In the genomic region with DNA sequence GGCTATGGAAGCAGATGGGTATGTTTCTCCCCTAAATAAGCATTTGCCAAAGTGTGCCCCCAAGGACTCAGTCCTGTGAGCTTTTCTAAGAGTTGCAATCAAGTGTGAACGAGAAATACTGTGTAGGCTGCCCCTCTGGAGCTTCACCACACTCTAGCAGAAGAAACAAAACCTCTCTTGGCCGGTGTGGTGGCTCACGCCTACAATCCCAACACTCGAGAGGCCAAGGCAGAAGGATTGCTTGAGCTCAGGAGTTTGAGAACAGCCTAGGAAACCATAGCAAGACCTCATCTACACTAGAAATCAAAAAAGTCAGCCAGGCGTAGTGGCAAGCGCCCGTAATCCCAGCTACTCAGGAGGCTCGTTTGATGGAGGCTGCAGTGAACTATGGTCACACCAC, we compare ENCODE assay signal across 18 cellular contexts. TPM values are rescaled to one million over a fixed set of nuclear protein-coding genes. Genes with fewer than 3 reads are reported as not detected.
DNase-seq lines count a peak whose midpoint lies in the region; ATAC-seq and TF ChIP-seq lines count a peak whose summit lies in the region.
"Had no signal": no experiment of that assay in that cellular context is flagged by ENCODE, and none has a peak within 500 bp of the region (broad histone marks: within the 10 kb centered on the region; RNA-seq: fewer than 3 reads in every experiment).

No MANE protein-coding gene starts in this region.

- POLR2A ChIA-PET in PC-3 (lab: Charles Lee; ENCODE audit: unreplicated experiment) = no interaction called here

- H3K27ac Mint-ChIP-seq in CD4-positive, CD25-positive, alpha-beta regulatory T cell = peak overlapping the region in 2 of 3 donors; percentile 27 to 95

- BruUV-seq in PC-3 (replicated peaks; lab: Mats Ljungman, UMichigan) = no TSS peak

- CTCF ChIA-PET in PC-3 (lab: Charles Lee) = no interaction called here

- intact Hi-C loops in PC-3 (cut with micrococcal nuclease) = loop anchor here (2.0 kb wide), 1 partner anchor 61 kb away; no protein-coding TSS in a partner anchor
- intact Hi-C loops in uterus (cut with DNase I; ENCODE audit: low total_unique reads) = no loop called here

- H3K79me2 ChIP-seq in PC-3 (ENCODE audit: low read length) (peaks cover 99% of the 10 kb centered on the region), smooth muscle cell (ENCODE audit: low read depth) (peaks cover 88% of the 10 kb centered on the region)

- H3K36me3 ChIP-seq in CD4-positive, CD25-positive, alpha-beta regulatory T cell (ENCODE audit: control insufficient read depth, insufficient read depth, low read length) = no peaks in the 10 kb centered on the region
- peaks cover 4% of the 10 kb centered on the region; the same call in 1 of the 2 replicates for H3K36me3 ChIP-seq in PC-3 (ENCODE audit: low read depth, low read length)
- peaks cover 0 to 3% of the 10 kb centered on the region in 2 donors for H3K36me3 ChIP-seq in esophagus (ENCODE audit: control insufficient read depth in 2 of 2, insufficient read depth in 2 of 2, low read length in 1 of 2)
- no peaks in the 10 kb centered on the region for H3K36me3 ChIP-seq in smooth muscle cell (ENCODE audit: low read depth)
- no peaks in the 10 kb centered on the region for H3K36me3 ChIP-seq in uterus
- H3K36me3 ChIP-seq: HAP-1 had no signal

- H3K9ac ChIP-seq in PC-3 (ENCODE audit: low read length) (peak overlapping the region; percentile 74), smooth muscle cell (ENCODE audit: low read depth) (peak overlapping the region; percentile 77)

- H3K4me1 Mint-ChIP-seq in CD4-positive, CD25-positive, alpha-beta regulatory T cell = peaks cover 38 to 93% (median 65%) of the 10 kb centered on the region in 4 donors

- no peak for ATAC-seq in CD4-positive, CD25-positive, alpha-beta regulatory T cell (ENCODE audit: low read depth in 2 of 2)
- ATAC-seq in PC-3 (no peak), HG03045 (IDR thresholded peaks at IDR 0.05; ENCODE audit: unreplicated experiment) (no peak), GM21717 (IDR thresholded peaks at IDR 0.05; ENCODE audit: unreplicated experiment) (no peak)
- ATAC-seq: stimulated activated memory B cell treated with anti-CD40 and anti-IgM and Interleukin-4, amounts not matched to agents 10 μg/mL and 1 μg/mL and 100 μg/mL, for 72 hours had no signal

- TF ChIP-seq CTCF in PC-3 (conservative IDR thresholded peaks at IDR 0.05; ENCODE audit: low read depth, low read length) (no peak), smooth muscle cell (IDR thresholded peaks at IDR 0.05; ENCODE audit: borderline replicate concordance, insufficient read depth, poor library complexity, severe bottlenecking) (no peak), uterus (IDR thresholded peaks at IDR 0.05) (no peak)

- peaks cover 45% of the 10 kb centered on the region for H4K20me1 ChIP-seq in PC-3 (ENCODE audit: low read length)
- peaks cover 98% of the 10 kb centered on the region for H4K20me1 ChIP-seq in smooth muscle cell (ENCODE audit: low read depth)

- H3K9me3 ChIP-seq in CD4-positive, CD25-positive, alpha-beta regulatory T cell (ENCODE audit: control insufficient read depth in 2 of 2, low read length in 2 of 2) = no peaks in the 10 kb centered on the region
- H3K9me3 ChIP-seq in PC-3 (ENCODE audit: low read length) (no peaks in the 10 kb centered on the region), esophagus (ENCODE audit: control insufficient read depth in 2 of 2, insufficient read depth in 1 of 2, low read depth in 1 of 2, low read length in 1 of 2) (no peaks in the 10 kb centered on the region), smooth muscle cell (replicated peaks; ENCODE audit: low read depth) (no peaks in the 10 kb centered on the region), uterus (no peaks in the 10 kb centered on the region)
- H3K9me3 ChIP-seq: HAP-1 had no signal

- no peak overlapping the region for H3K4me3 Mint-ChIP-seq in CD4-positive, CD25-positive, alpha-beta regulatory T cell

- H3F3A ChIP-seq in PC-3 (ENCODE audit: low read length, unreplicated experiment) (peaks cover 15% of the 10 kb centered on the region), smooth muscle cell (ENCODE audit: low read depth) (peaks cover 29% of the 10 kb centered on the region)

- 83% methylated on average over 8 of the region's 8 CpGs for WGBS in esophagus, 2 donors
- WGBS in smooth muscle cell (ENCODE audit: low lambda C conversion rate) = 77% methylated on average over 8 of the region's 8 CpGs

- no peak overlapping the region for H2AFZ ChIP-seq in PC-3 (ENCODE audit: low read length)
- H2AFZ ChIP-seq in smooth muscle cell (ENCODE audit: low read depth) = no peak overlapping the region

- peaks cover 51% of the 10 kb centered on the region for H3K4me1 ChIP-seq in CD4-positive, CD25-positive, alpha-beta regulatory T cell (ENCODE audit: control insufficient read depth, insufficient read depth, low read length, poor library complexity, severe bottlenecking)
- H3K4me1 ChIP-seq in PC-3 (ENCODE audit: insufficient read depth, low read length) (peaks cover 71% of the 10 kb centered on the region), esophagus (ENCODE audit: control insufficient read depth in 2 of 2, insufficient read depth in 2 of 2, low read length in 1 of 2) (peaks cover 8 to 18% of the 10 kb centered on the region in 2 donors), smooth muscle cell (ENCODE audit: low read depth) (peaks cover 37% of the 10 kb centered on the region), uterus (peaks cover 0 to 15% of the 10 kb centered on the region in 2 donors)

- no peaks in the 10 kb centered on the region for H3K9me3 Mint-ChIP-seq in CD4-positive, CD25-positive, alpha-beta regulatory T cell
- H3K9me3 Mint-ChIP-seq: activated T-helper 2 cell treated with anti-CD3 and anti-CD28 coated beads, Interferon-gamma antibody, Interleukin-2, Interleukin-4, amounts not matched to agents 10 μg/mL and 5 μg/mL and 100 μg/mL, durations not matched to agents 14 hours and 24 hours and 36 hours; stimulated activated memory B cell treated with anti-CD40 and anti-IgM and Interleukin-4, amounts not matched to agents 10 μg/mL and 1 μg/mL and 100 μg/mL, for 72 hours had no signal

- H3K4me2 ChIP-seq in PC-3 (ENCODE audit: low read length) (peak overlapping the region; percentile 77), smooth muscle cell (peak overlapping the region; percentile 58)

- no peak for DNase-seq in CD4-positive, CD25-positive, alpha-beta regulatory T cell
- DNase-seq in PC-3 = no peak
- DNase-seq in smooth muscle cell (lab: John Stamatoyannopoulos, UW; ENCODE audit: unreplicated experiment) = no peak
- no peak for DNase-seq in uterus
- no peak for DNase-seq in stimulated activated naive CD4-positive, alpha-beta T cell treated with Interleukin-2 at 50 U/mL for 16 hours (lab: John Stamatoyannopoulos, UW)
- DNase-seq: activated CD4-positive, CD25-positive, alpha-beta regulatory T cell; activated CD8-positive, alpha-beta memory T cell treated with anti-CD3 and anti-CD28 coated beads for 24 hours; amniotic stem cell; foreskin fibroblast; MV-4-11; posterior cingulate gyrus; SHP77 had no signal

- TF ChIP-seq POLR2A in uterus (IDR thresholded peaks at IDR 0.05) = no peak

- H3K4me3 ChIP-seq in CD4-positive, CD25-positive, alpha-beta regulatory T cell (ENCODE audit: low read depth, low read length) = no peak overlapping the region
- H3K4me3 ChIP-seq in PC-3 (ENCODE audit: low read length) (peak overlapping the region; percentile 49), esophagus (ENCODE audit: low read depth in 1 of 2, low read length in 2 of 2) (peak overlapping the region; percentile 1 to 27), smooth muscle cell (no peak overlapping the region), uterus (no peak overlapping the region)
- H3K4me3 ChIP-seq: HAP-1 had no signal

- no peaks in the 10 kb centered on the region for H3K27me3 ChIP-seq in CD4-positive, CD25-positive, alpha-beta regulatory T cell (ENCODE audit: control insufficient read depth, insufficient read depth, low read length)
- no peaks in the 10 kb centered on the region for H3K27me3 ChIP-seq in PC-3 (ENCODE audit: low read length)
- no peaks in the 10 kb centered on the region for H3K27me3 ChIP-seq in esophagus (ENCODE audit: control insufficient read depth in 1 of 2, insufficient read depth in 2 of 2, low read length in 2 of 2)
- H3K27me3 ChIP-seq in smooth muscle cell (ENCODE audit: low read depth) = no peaks in the 10 kb centered on the region
- H3K27me3 ChIP-seq in uterus = no peaks in the 10 kb centered on the region

- no peak overlapping the region for H3K27ac ChIP-seq in CD4-positive, CD25-positive, alpha-beta regulatory T cell (ENCODE audit: insufficient read depth, low read length, poor library complexity, severe bottlenecking)
- H3K27ac ChIP-seq in PC-3 (ENCODE audit: low read length) (peak overlapping the region; percentile 90), esophagus (ENCODE audit: low read depth in 2 of 2, low read length in 1 of 2) (peak overlapping the region; percentile 81 to 91), smooth muscle cell (ENCODE audit: low read depth) (peak overlapping the region; percentile 95), uterus (no peak overlapping the region)

- H3K9me2 ChIP-seq in PC-3 (replicated peaks; ENCODE audit: low read length) = no peaks in the 10 kb centered on the region

- peaks cover 13% of the 10 kb centered on the region for H3K36me3 Mint-ChIP-seq in CD4-positive, CD25-positive, alpha-beta regulatory T cell

- H3K27me3 Mint-ChIP-seq in CD4-positive, CD25-positive, alpha-beta regulatory T cell = no peaks in the 10 kb centered on the region
- H3K27me3 Mint-ChIP-seq: stimulated activated memory B cell treated with anti-CD40 and anti-IgM and Interleukin-4, amounts not matched to agents 10 μg/mL and 1 μg/mL and 100 μg/mL, for 72 hours had no signal

RNA-seq across cellular contexts. Expression of a gene that starts 9.8 kb away (rescaled TPM):
- 99.2 TPM for total RNA-seq in CD4-positive, CD25-positive, alpha-beta regulatory T cell
- polyA plus RNA-seq in CD4-positive, CD25-positive, alpha-beta regulatory T cell = 10 to 100 TPM; 19.0 to 23.4 (median 20.9) TPM
- total RNA-seq in PC-3 (2014; rRNA removed) (74.3 and 80.8 TPM in 2 replicates), smooth muscle cell (14.8 and 20.4 TPM in 2 replicates), uterus (10 to 100 TPM in 3 of 4 donors, 1 to 10 TPM in 1; 3.3 to 21.6 (median 20.2) TPM)
- polyA plus RNA-seq in esophagus (10 to 100 TPM; 50.2 to 81.4 TPM), smooth muscle cell (25.3 and 37.9 TPM in 2 replicates)

RNA-seq across cellular contexts. Expression of a gene that starts 50.9 kb away (rescaled TPM):
- 56.0 TPM for total RNA-seq in CD4-positive, CD25-positive, alpha-beta regulatory T cell
- polyA plus RNA-seq in CD4-positive, CD25-positive, alpha-beta regulatory T cell = 1 to 10 TPM; 3.8 to 7.0 (median 4.7) TPM
- 46.1 and 83.6 TPM in 2 replicates for total RNA-seq in PC-3 (2014; rRNA removed)
- polyA plus RNA-seq in esophagus = 10 to 100 TPM; 23.1 to 32.7 TPM
- 7.4 and 27.8 TPM in 2 replicates for total RNA-seq in smooth muscle cell
- 6.0 and 13.7 TPM in 2 replicates for polyA plus RNA-seq in smooth muscle cell
- 10 to 100 TPM in 3 of 4 donors, 1 to 10 TPM in 1; 2.9 to 31.3 (median 25.8) TPM for total RNA-seq in uterus

Comparison
In these comparisons a context has a peak if more than half of its experiments do, and no peak if none do; other contexts are left out.
1. H3K27ac ChIP-seq: peak in PC-3 (single experiment), esophagus (2 of 2) and smooth muscle cell (single experiment); none in CD4-positive, CD25-positive, alpha-beta regulatory T cell (single experiment) and uterus (0 of 2).
2. H3K4me3 ChIP-seq: peak in PC-3 (single experiment) and esophagus (2 of 2); none in CD4-positive, CD25-positive, alpha-beta regulatory T cell (single experiment), smooth muscle cell (single experiment) and uterus (0 of 2).